23 cellular contexts compared by ENCODE assay signal in genomic region chr2:120759543-120760331, GRCh38. TPM values are rescaled to one million over a fixed set of nuclear protein-coding genes. Genes with fewer than 3 reads are reported as not detected.
DNase-seq lines count a peak whose midpoint lies in the region; ATAC-seq, FAIRE-seq and TF ChIP-seq lines count a peak whose summit lies in the region.
"Had no signal": no experiment of that assay in that cellular context is flagged by ENCODE, and none has a peak within 500 bp of the region (broad histone marks: within the 10 kb centered on the region; RNA-seq: fewer than 3 reads in every experiment).

No MANE protein-coding gene starts in this region.

- no peak overlapping the region for H3K23ac ChIP-seq in mesenchymal stem cell (ENCODE audit: low read length in 2 of 2)

- H3K4me2 ChIP-seq in mesenchymal stem cell (ENCODE audit: low read length, poor library complexity, severe bottlenecking), result no peak overlapping the region

- no peaks in the 10 kb centered on the region for H3K4me1 Mint-ChIP-seq in activated T-cell treated with anti-CD3 and anti-CD28 coated beads, Interleukin-2, amount 50 U/mL, for 24 hours (ENCODE audit: low read depth)

- H3K14ac ChIP-seq in mesenchymal stem cell (ENCODE audit: low read length in 2 of 2), result peak overlapping the region in 1 of 2 experiments; percentile 90

- H3K4me3 Mint-ChIP-seq in activated T-cell treated with anti-CD3 and anti-CD28 coated beads, Interleukin-2, amount 50 U/mL, for 24 hours, result no peak overlapping the region
- H3K4me3 Mint-ChIP-seq: dendritic cell treated with granulocyte-macrophage colony-stimulating factor and Interleukin-4, amounts not matched to agents 40 ng/mL and 50 ng/mL, for 4 days had no signal

- H3K4me1 ChIP-seq in adipocyte (ENCODE audit: control insufficient read depth, insufficient read depth, low read length) (peaks cover 64% of the 10 kb centered on the region), mesenchymal stem cell (ENCODE audit: control insufficient read depth, insufficient read depth, low read depth, low read length) (peaks cover 34% of the 10 kb centered on the region), tibial artery (peaks cover 0 to 54% (median 44%) of the 10 kb centered on the region in 4 donors), small intestine (ENCODE audit: control insufficient read depth in 2 of 2, insufficient read depth in 1 of 2, low read depth in 1 of 2, low read length in 1 of 2) (no peaks in the 10 kb centered on the region)
- H3K4me1 ChIP-seq: BE2C, pancreas had no signal

- H3K27me3 ChIP-seq in adipocyte (replicated peaks; ENCODE audit: control insufficient read depth, insufficient read depth, low read length), result no peaks in the 10 kb centered on the region
- H3K27me3 ChIP-seq in mesenchymal stem cell (ENCODE audit: control insufficient read depth in 1 of 2, insufficient read depth in 1 of 2, low read length in 2 of 2), result no peaks in the 10 kb centered on the region
- no peaks in the 10 kb centered on the region for H3K27me3 ChIP-seq in tibial artery
- H3K27me3 ChIP-seq in small intestine (ENCODE audit: control insufficient read depth in 2 of 2, insufficient read depth in 2 of 2, low read length in 2 of 2), result peaks cover 0 to 1% of the 10 kb centered on the region in 2 donors
- H3K27me3 ChIP-seq: BE2C, MG63, tibial nerve had no signal

- H3K27ac ChIP-seq in mesenchymal stem cell (ENCODE audit: low read length, poor library complexity, severe bottlenecking) (no peak overlapping the region), tibial artery (no peak overlapping the region), small intestine (ENCODE audit: low read depth in 1 of 2, low read length in 1 of 2) (no peak overlapping the region)
- H3K27ac ChIP-seq: pancreas had no signal

- peak overlapping the region; percentile 85 to 91 for H2BK12ac ChIP-seq in mesenchymal stem cell (ENCODE audit: low read length in 2 of 2)

- peak overlapping the region; percentile 13 for H4K8ac ChIP-seq in mesenchymal stem cell (ENCODE audit: low read length)

- H3K9me3 ChIP-seq in adipocyte (ENCODE audit: control insufficient read depth, low read length), result no peaks in the 10 kb centered on the region
- no peaks in the 10 kb centered on the region for H3K9me3 ChIP-seq in mesenchymal stem cell (ENCODE audit: control insufficient read depth, low read length)
- H3K9me3 ChIP-seq in tibial artery, result no peaks in the 10 kb centered on the region
- no peaks in the 10 kb centered on the region for H3K9me3 ChIP-seq in small intestine (ENCODE audit: control insufficient read depth, low read depth)
- H3K9me3 ChIP-seq: BE2C, MG63, pancreas, tibial nerve had no signal

- intact Hi-C loops in tibial artery (cut with DNase I; ENCODE audit: low total_unique reads), result no loop called here

- H3K27ac Mint-ChIP-seq in activated T-cell treated with anti-CD3 and anti-CD28 coated beads, Interleukin-2, amount 50 U/mL, for 24 hours, result no peak overlapping the region
- H3K27ac Mint-ChIP-seq: dendritic cell treated with granulocyte-macrophage colony-stimulating factor and Interleukin-4, amounts not matched to agents 40 ng/mL and 50 ng/mL, for 4 days had no signal

- H4K91ac ChIP-seq in mesenchymal stem cell (ENCODE audit: low read length), result peak overlapping the region; percentile 87

- H3K27me3 Mint-ChIP-seq in activated T-cell treated with anti-CD3 and anti-CD28 coated beads, Interleukin-2, amount 50 U/mL, for 24 hours, result peaks cover 7% of the 10 kb centered on the region
- H3K27me3 Mint-ChIP-seq: dendritic cell treated with granulocyte-macrophage colony-stimulating factor and Interleukin-4, amounts not matched to agents 40 ng/mL and 50 ng/mL, for 4 days had no signal

- peak overlapping the region; percentile 16 for H3K9ac ChIP-seq in adipocyte (ENCODE audit: low read length)
- H3K9ac ChIP-seq in mesenchymal stem cell (ENCODE audit: low read length), result no peak overlapping the region

- DNase-seq in activated T-cell treated with anti-CD3 and anti-CD28 coated beads, Interleukin-2, amount 50 U/mL, for 24 hours, result peak; percentile 3
- no peak for DNase-seq in activated T-cell treated with anti-CD3 and anti-CD28 coated beads, Interleukin-2, amount 50 U/mL, for 48 hours
- DNase-seq in adipocyte (ENCODE audit: low read depth) (no peak), mesenchymal stem cell (no peak), tibial artery (peak; percentile 13 to 53), NCI-H1417 (lab: John Stamatoyannopoulos, UW) (no peak), small intestine (no peak)
- DNase-seq: 8988T; activated CD4-positive, alpha-beta T cell treated with anti-CD3 and anti-CD28 coated beads for 1 hour; BE2C; Calu3; hippocampal formation; MG63; NCI-H1436 treated with DMSO at 0.1 percent for 48 hours; NCI-H2171 treated with DMSO at 0.1 percent for 48 hours; stimulated activated CD4-positive, alpha-beta T cell treated with anti-CD3 and anti-CD28 coated beads, Interleukin-2, amount 100 ng/mL, for 24 hours; stimulated activated naive CD4-positive, alpha-beta T cell had no signal

- H3K4me3 ChIP-seq in adipocyte (ENCODE audit: low read length) (no peak overlapping the region), mesenchymal stem cell (ENCODE audit: insufficient read depth in 1 of 2, low read depth in 1 of 2, low read length in 2 of 2) (no peak overlapping the region), tibial artery (no peak overlapping the region), small intestine (ENCODE audit: low read depth in 1 of 2, low read length in 2 of 2) (no peak overlapping the region)
- H3K4me3 ChIP-seq: MG63, pancreas, tibial nerve had no signal

- peak overlapping the region; percentile 68 for H2BK120ac ChIP-seq in mesenchymal stem cell (ENCODE audit: low read depth, low read length)

- H3K36me3 Mint-ChIP-seq in activated T-cell treated with anti-CD3 and anti-CD28 coated beads, Interleukin-2, amount 50 U/mL, for 24 hours (ENCODE audit: low read depth), result no peaks in the 10 kb centered on the region

- H3K18ac ChIP-seq in mesenchymal stem cell (ENCODE audit: low read depth in 1 of 2, low read length in 2 of 2), result peak overlapping the region; percentile 97 to 99

- H2AK5ac ChIP-seq in mesenchymal stem cell (ENCODE audit: low read length, severe bottlenecking), result peak overlapping the region; percentile 43

- no peak for ATAC-seq in HG03354 (IDR thresholded peaks at IDR 0.05; ENCODE audit: poor library complexity, severe bottlenecking, unreplicated experiment)

- H3K36me3 ChIP-seq in adipocyte (ENCODE audit: control insufficient read depth, insufficient read depth, low read length, severe bottlenecking), result no peaks in the 10 kb centered on the region
- peaks cover 0 to 9% of the 10 kb centered on the region in 2 experiments for H3K36me3 ChIP-seq in mesenchymal stem cell (ENCODE audit: control insufficient read depth in 1 of 2, insufficient read depth in 2 of 2, low read depth in 1 of 2, low read length in 2 of 2)
- no peaks in the 10 kb centered on the region for H3K36me3 ChIP-seq in tibial artery
- H3K36me3 ChIP-seq in small intestine (ENCODE audit: control insufficient read depth in 2 of 2, insufficient read depth in 2 of 2, low read length in 2 of 2), result no peaks in the 10 kb centered on the region
- H3K36me3 ChIP-seq: BE2C, MG63, pancreas, tibial nerve had no signal

- H2BK5ac ChIP-seq in mesenchymal stem cell (ENCODE audit: low read depth, low read length, poor library complexity, severe bottlenecking), result peak overlapping the region; percentile 39

- no peak for TF ChIP-seq CTCF in tibial artery (IDR thresholded peaks at IDR 0.05)

- WGBS in mesenchymal stem cell, result 76% methylated on average over 7 of the region's 7 CpGs
- WGBS in small intestine, 3 donors, result 60 to 72% (median 68%) methylated on average over 7 of the region's 7 CpGs

- H3K9me3 Mint-ChIP-seq in activated T-cell treated with anti-CD3 and anti-CD28 coated beads, Interleukin-2, amount 50 U/mL, for 24 hours, result no peaks in the 10 kb centered on the region
- H3K9me3 Mint-ChIP-seq: dendritic cell treated with granulocyte-macrophage colony-stimulating factor and Interleukin-4, amounts not matched to agents 40 ng/mL and 50 ng/mL, for 4 days had no signal

- peak overlapping the region; percentile 95 for H2BK15ac ChIP-seq in mesenchymal stem cell (ENCODE audit: low read depth, poor library complexity, severe bottlenecking)

- no peak overlapping the region for H2AFZ ChIP-seq in mesenchymal stem cell (ENCODE audit: low read depth, low read length)

- H3K4ac ChIP-seq in mesenchymal stem cell (ENCODE audit: low read depth in 1 of 2, low read length in 2 of 2), result peak overlapping the region; percentile 25 to 65

- no peak for FAIRE-seq in small intestine (lab: Jason Lieb, UNC)
- FAIRE-seq: endothelial cell of umbilical vein, islet of Langerhans, pancreas had no signal

- H3K79me1 ChIP-seq in mesenchymal stem cell (replicated peaks; ENCODE audit: low read length, poor library complexity, severe bottlenecking), result peaks cover 46% of the 10 kb centered on the region

RNA-seq across cellular contexts. Expression of gene GLI2, which starts 24.1 kb away (rescaled TPM):
- 28.9 TPM for polyA plus RNA-seq in mesenchymal stem cell (2013, experiment 1 of 2)
- polyA plus RNA-seq in mesenchymal stem cell (2013, experiment 2 of 2), result 29.5 TPM
- polyA plus RNA-seq in small intestine, result 1 to 10 TPM in 1 of 3 donors, not detected in 2; 1.2 TPM
- polyA plus RNA-seq: endothelial cell of umbilical vein had no signal

Comparison
In these comparisons a context has a peak if more than half of its experiments do, and no peak if none do; other contexts are left out.
1. DNase-seq: peak in activated T-cell treated with anti-CD3 and anti-CD28 coated beads, Interleukin-2, amount 50 U/mL, for 24 hours (single experiment) and tibial artery (2 of 2); none in activated T-cell treated with anti-CD3 and anti-CD28 coated beads, Interleukin-2, amount 50 U/mL, for 48 hours (0 of 2), adipocyte (single experiment), mesenchymal stem cell (single experiment), NCI-H1417 (0 of 3) and small intestine (single experiment).